In genomic region chr5:172858990-172859811, GRCh38 we compare ENCODE assay signal across 9 cellular contexts. TPM values are rescaled to one million over a fixed set of nuclear protein-coding genes. Genes with fewer than 3 reads are reported as not detected.
A peak's percentile ranks its signal among the peaks of the same experiment; 100 is the strongest.
DNase-seq lines count a peak whose midpoint lies in the region; TF ChIP-seq lines count a peak whose summit lies in the region.
"Had no signal": no experiment of that assay in that cellular context is flagged by ENCODE, and none has a peak within 500 bp of the region (broad histone marks: within the 10 kb centered on the region; RNA-seq: fewer than 3 reads in every experiment).

No MANE protein-coding gene starts in this region.

- H3K4me1 Mint-ChIP-seq in activated CD4-positive, alpha-beta T cell treated with anti-CD3 and anti-CD28 coated beads, Interleukin-2, amount 10 ng/mL, durations not matched to agents 7 days and 5 days: peaks cover 15% of the 10 kb centered on the region

- intact Hi-C loops in ovary (cut with DNase I): no loop called here

- H3K27ac Mint-ChIP-seq in activated CD4-positive, alpha-beta T cell treated with anti-CD3 and anti-CD28 coated beads, Interleukin-2, amount 10 ng/mL, durations not matched to agents 7 days and 5 days: no peak overlapping the region

- peak; percentile 89 for DNase-seq in AG08395 (ENCODE audit: low spot score)
- DNase-seq in SW 1271 (lab: John Stamatoyannopoulos, UW): peak; percentile 90 to 91
- DNase-seq in fibroblast of villous mesenchyme (ENCODE audit: low read depth): peak; percentile 85
- DNase-seq in ovary: peak in 1 of 5 donors; percentile 70
- DNase-seq in activated CD4-positive, alpha-beta T cell treated with anti-CD3 and anti-CD28 coated beads, Interleukin-2, amount 10 ng/mL, durations not matched to agents 7 days and 5 days: no peak
- no peak for DNase-seq in cerebellar nuclear complex (lab: John Stamatoyannopoulos, UW)
- DNase-seq in NCI-H128 (lab: John Stamatoyannopoulos, UW; ENCODE audit: unreplicated experiment): no peak
- no peak for DNase-seq in SIG-M5 (lab: John Stamatoyannopoulos, UW)
- DNase-seq: CD8-positive, alpha-beta T cell had no signal

- no peak for TF ChIP-seq CTCF in fibroblast of villous mesenchyme (IDR thresholded peaks at IDR 0.05; ENCODE audit: insufficient read depth, low read depth, low read length)
- no peak for TF ChIP-seq CTCF in ovary (IDR thresholded peaks at IDR 0.05)

- no peaks in the 10 kb centered on the region for H3K27me3 Mint-ChIP-seq in activated CD4-positive, alpha-beta T cell treated with anti-CD3 and anti-CD28 coated beads, Interleukin-2, amount 10 ng/mL, durations not matched to agents 7 days and 5 days

- H3K9me3 ChIP-seq in ovary: no peaks in the 10 kb centered on the region

- no peak for TF ChIP-seq EP300 in ovary (IDR thresholded peaks at IDR 0.05)

- H3K27me3 ChIP-seq in ovary: no peaks in the 10 kb centered on the region

- peak overlapping the region; percentile 75 to 76 for H3K27ac ChIP-seq in ovary

- no peaks in the 10 kb centered on the region for H3K9me3 Mint-ChIP-seq in activated CD4-positive, alpha-beta T cell treated with anti-CD3 and anti-CD28 coated beads, Interleukin-2, amount 10 ng/mL, durations not matched to agents 7 days and 5 days
- H3K9me3 Mint-ChIP-seq: CD8-positive, alpha-beta T cell had no signal

- H3K36me3 ChIP-seq in ovary: no peaks in the 10 kb centered on the region

- no peak for TF ChIP-seq POLR2A in ovary (IDR thresholded peaks at IDR 0.05)

- no peak overlapping the region for H3K4me3 Mint-ChIP-seq in activated CD4-positive, alpha-beta T cell treated with anti-CD3 and anti-CD28 coated beads, Interleukin-2, amount 10 ng/mL, durations not matched to agents 7 days and 5 days
- H3K4me3 Mint-ChIP-seq: CD8-positive, alpha-beta T cell had no signal

- no peak overlapping the region for H3K4me3 ChIP-seq in fibroblast of villous mesenchyme (ENCODE audit: low read depth, low read length)
- no peak overlapping the region for H3K4me3 ChIP-seq in ovary

- H3K4me1 ChIP-seq in ovary (ENCODE audit: insufficient read depth): peaks cover 47% of the 10 kb centered on the region

- CTCF ChIA-PET in activated CD4-positive, alpha-beta T cell treated with anti-CD3 and anti-CD28 coated beads, Interleukin-2, amount 10 ng/mL, durations not matched to agents 7 days and 5 days (lab: Charles Lee): interaction anchor here (0.6 to 2.3 kb wide), 4 partner anchors 9 to 91 kb away, joined by 3 to 9 read pairs (median 4); no protein-coding TSS in a partner anchor

- POLR2A ChIA-PET in activated CD4-positive, alpha-beta T cell treated with anti-CD3 and anti-CD28 coated beads, Interleukin-2, amount 10 ng/mL, durations not matched to agents 7 days and 5 days (lab: Charles Lee): no interaction called here

- 37 to 51% (median 42%) methylated on average over 15 of the region's 15 CpGs for WGBS in ovary, 3 donors

- H3K36me3 Mint-ChIP-seq in activated CD4-positive, alpha-beta T cell treated with anti-CD3 and anti-CD28 coated beads, Interleukin-2, amount 10 ng/mL, durations not matched to agents 7 days and 5 days (ENCODE audit: low read depth): no peaks in the 10 kb centered on the region

RNA-seq across cellular contexts. Expression of gene ERGIC1, which starts 25.1 kb away (rescaled TPM):
- total RNA-seq in fibroblast of villous mesenchyme (89.5 and 139 TPM in 2 replicates), ovary (100 to 1,000 TPM in 2 of 7 donors, 10 to 100 TPM in 5; 41.7 to 132 (median 92.3) TPM)
- polyA plus RNA-seq in ovary: 100 to 1,000 TPM in 1 of 2 donors, 10 to 100 TPM in 1; 76.4 to 147 TPM
- total RNA-seq in activated CD4-positive, alpha-beta T cell treated with anti-CD3 and anti-CD28 coated beads, Interleukin-2, amount 10 ng/mL, durations not matched to agents 7 days and 5 days: 10 to 100 TPM; 43.4 to 45.0 TPM

Comparison
In these comparisons a context has a peak if more than half of its experiments do, and no peak if none do; other contexts are left out.
1. DNase-seq: peak in AG08395 (single experiment), SW 1271 (2 of 2) and fibroblast of villous mesenchyme (single experiment); none in activated CD4-positive, alpha-beta T cell treated with anti-CD3 and anti-CD28 coated beads, Interleukin-2, amount 10 ng/mL, durations not matched to agents 7 days and 5 days (single experiment), cerebellar nuclear complex (0 of 2), NCI-H128 (single experiment) and SIG-M5 (single experiment).